ENCODE assay signal across 2 cellular contexts in the genomic region with DNA sequence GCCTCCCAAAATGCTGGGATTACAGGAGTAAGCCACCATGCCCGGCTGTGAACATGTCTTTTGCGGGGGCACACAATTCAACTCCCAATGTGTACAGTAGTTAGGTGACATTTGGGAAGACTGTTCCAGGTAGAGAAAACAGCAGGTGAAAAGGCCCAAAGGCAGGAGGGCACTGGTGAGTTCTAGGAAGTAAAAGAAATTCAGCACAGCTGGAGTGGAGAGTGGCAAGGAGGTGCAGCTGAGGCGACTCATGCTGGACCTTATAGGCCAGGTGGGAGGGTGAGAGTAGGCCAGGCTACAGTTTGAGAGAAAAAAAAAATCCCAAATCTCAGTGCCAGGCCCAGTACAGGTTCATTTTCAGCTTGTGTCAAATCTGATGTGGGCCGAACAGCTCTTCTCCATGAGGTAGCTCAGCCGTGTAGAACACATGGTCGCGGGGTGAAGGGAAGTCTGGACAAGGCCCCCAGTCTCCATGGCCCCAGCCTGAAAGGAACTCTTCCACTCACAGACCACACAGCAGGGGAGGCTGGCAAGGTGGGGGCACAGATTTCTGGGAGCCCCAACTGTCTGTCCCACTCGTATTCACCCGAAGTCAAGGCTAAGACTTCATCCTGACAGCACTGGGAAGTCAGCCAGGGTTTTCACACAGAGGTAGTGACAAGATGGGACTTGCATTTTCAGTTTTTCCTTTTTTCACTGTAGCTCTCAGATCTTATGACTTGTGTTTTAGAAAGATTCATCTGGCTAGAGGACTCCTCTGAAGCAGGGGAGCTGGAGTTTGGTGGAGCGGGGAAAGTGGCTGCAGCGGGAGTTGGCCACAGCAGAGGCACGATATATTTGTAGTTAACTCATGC.
A peak's percentile ranks its signal among the peaks of the same experiment; 100 is the strongest.
TF ChIP-seq lines count a peak whose summit lies in the region.

No MANE protein-coding gene starts in this region.

TF ChIP-seq in HEK293, 187 proteins besides CTCF, POLR2A, EP300 and RAD21:
- TF ChIP-seq, protein P1, sequence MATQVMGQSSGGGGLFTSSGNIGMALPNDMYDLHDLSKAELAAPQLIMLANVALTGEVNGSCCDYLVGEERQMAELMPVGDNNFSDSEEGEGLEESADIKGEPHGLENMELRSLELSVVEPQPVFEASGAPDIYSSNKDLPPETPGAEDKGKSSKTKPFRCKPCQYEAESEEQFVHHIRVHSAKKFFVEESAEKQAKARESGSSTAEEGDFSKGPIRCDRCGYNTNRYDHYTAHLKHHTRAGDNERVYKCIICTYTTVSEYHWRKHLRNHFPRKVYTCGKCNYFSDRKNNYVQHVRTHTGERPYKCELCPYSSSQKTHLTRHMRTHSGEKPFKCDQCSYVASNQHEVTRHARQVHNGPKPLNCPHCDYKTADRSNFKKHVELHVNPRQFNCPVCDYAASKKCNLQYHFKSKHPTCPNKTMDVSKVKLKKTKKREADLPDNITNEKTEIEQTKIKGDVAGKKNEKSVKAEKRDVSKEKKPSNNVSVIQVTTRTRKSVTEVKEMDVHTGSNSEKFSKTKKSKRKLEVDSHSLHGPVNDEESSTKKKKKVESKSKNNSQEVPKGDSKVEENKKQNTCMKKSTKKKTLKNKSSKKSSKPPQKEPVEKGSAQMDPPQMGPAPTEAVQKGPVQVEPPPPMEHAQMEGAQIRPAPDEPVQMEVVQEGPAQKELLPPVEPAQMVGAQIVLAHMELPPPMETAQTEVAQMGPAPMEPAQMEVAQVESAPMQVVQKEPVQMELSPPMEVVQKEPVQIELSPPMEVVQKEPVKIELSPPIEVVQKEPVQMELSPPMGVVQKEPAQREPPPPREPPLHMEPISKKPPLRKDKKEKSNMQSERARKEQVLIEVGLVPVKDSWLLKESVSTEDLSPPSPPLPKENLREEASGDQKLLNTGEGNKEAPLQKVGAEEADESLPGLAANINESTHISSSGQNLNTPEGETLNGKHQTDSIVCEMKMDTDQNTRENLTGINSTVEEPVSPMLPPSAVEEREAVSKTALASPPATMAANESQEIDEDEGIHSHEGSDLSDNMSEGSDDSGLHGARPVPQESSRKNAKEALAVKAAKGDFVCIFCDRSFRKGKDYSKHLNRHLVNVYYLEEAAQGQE (tag by site-specific recombination; IDR thresholded peaks at IDR 0.05), result peak; percentile 68
- no peak for TF ChIP-seq ZNF792 (tag by site-specific recombination; IDR thresholded peaks at IDR 0.05)
- TF ChIP-seq PRDM1 (tag by site-specific recombination; IDR thresholded peaks at IDR 0.05), result peak; percentile 73
- TF ChIP-seq ZSCAN30 (tag by site-specific recombination; IDR thresholded peaks at IDR 0.05), result no peak
- peak; percentile 50 for TF ChIP-seq ZIC2 (tag by site-specific recombination; IDR thresholded peaks at IDR 0.05)

TF ChIP-seq in H1, 55 proteins besides CTCF, POLR2A, EP300 and RAD21:
- TF ChIP-seq JUND (IDR thresholded peaks at IDR 0.05; ENCODE audit: low read length), result no peak
- no peak for TF ChIP-seq MAFK (IDR thresholded peaks at IDR 0.05; ENCODE audit: low read depth, low read length)
- no peak for TF ChIP-seq CHD1 (IDR thresholded peaks at IDR 0.05; ENCODE audit: low read depth, low read length)
- TF ChIP-seq, protein P2, sequence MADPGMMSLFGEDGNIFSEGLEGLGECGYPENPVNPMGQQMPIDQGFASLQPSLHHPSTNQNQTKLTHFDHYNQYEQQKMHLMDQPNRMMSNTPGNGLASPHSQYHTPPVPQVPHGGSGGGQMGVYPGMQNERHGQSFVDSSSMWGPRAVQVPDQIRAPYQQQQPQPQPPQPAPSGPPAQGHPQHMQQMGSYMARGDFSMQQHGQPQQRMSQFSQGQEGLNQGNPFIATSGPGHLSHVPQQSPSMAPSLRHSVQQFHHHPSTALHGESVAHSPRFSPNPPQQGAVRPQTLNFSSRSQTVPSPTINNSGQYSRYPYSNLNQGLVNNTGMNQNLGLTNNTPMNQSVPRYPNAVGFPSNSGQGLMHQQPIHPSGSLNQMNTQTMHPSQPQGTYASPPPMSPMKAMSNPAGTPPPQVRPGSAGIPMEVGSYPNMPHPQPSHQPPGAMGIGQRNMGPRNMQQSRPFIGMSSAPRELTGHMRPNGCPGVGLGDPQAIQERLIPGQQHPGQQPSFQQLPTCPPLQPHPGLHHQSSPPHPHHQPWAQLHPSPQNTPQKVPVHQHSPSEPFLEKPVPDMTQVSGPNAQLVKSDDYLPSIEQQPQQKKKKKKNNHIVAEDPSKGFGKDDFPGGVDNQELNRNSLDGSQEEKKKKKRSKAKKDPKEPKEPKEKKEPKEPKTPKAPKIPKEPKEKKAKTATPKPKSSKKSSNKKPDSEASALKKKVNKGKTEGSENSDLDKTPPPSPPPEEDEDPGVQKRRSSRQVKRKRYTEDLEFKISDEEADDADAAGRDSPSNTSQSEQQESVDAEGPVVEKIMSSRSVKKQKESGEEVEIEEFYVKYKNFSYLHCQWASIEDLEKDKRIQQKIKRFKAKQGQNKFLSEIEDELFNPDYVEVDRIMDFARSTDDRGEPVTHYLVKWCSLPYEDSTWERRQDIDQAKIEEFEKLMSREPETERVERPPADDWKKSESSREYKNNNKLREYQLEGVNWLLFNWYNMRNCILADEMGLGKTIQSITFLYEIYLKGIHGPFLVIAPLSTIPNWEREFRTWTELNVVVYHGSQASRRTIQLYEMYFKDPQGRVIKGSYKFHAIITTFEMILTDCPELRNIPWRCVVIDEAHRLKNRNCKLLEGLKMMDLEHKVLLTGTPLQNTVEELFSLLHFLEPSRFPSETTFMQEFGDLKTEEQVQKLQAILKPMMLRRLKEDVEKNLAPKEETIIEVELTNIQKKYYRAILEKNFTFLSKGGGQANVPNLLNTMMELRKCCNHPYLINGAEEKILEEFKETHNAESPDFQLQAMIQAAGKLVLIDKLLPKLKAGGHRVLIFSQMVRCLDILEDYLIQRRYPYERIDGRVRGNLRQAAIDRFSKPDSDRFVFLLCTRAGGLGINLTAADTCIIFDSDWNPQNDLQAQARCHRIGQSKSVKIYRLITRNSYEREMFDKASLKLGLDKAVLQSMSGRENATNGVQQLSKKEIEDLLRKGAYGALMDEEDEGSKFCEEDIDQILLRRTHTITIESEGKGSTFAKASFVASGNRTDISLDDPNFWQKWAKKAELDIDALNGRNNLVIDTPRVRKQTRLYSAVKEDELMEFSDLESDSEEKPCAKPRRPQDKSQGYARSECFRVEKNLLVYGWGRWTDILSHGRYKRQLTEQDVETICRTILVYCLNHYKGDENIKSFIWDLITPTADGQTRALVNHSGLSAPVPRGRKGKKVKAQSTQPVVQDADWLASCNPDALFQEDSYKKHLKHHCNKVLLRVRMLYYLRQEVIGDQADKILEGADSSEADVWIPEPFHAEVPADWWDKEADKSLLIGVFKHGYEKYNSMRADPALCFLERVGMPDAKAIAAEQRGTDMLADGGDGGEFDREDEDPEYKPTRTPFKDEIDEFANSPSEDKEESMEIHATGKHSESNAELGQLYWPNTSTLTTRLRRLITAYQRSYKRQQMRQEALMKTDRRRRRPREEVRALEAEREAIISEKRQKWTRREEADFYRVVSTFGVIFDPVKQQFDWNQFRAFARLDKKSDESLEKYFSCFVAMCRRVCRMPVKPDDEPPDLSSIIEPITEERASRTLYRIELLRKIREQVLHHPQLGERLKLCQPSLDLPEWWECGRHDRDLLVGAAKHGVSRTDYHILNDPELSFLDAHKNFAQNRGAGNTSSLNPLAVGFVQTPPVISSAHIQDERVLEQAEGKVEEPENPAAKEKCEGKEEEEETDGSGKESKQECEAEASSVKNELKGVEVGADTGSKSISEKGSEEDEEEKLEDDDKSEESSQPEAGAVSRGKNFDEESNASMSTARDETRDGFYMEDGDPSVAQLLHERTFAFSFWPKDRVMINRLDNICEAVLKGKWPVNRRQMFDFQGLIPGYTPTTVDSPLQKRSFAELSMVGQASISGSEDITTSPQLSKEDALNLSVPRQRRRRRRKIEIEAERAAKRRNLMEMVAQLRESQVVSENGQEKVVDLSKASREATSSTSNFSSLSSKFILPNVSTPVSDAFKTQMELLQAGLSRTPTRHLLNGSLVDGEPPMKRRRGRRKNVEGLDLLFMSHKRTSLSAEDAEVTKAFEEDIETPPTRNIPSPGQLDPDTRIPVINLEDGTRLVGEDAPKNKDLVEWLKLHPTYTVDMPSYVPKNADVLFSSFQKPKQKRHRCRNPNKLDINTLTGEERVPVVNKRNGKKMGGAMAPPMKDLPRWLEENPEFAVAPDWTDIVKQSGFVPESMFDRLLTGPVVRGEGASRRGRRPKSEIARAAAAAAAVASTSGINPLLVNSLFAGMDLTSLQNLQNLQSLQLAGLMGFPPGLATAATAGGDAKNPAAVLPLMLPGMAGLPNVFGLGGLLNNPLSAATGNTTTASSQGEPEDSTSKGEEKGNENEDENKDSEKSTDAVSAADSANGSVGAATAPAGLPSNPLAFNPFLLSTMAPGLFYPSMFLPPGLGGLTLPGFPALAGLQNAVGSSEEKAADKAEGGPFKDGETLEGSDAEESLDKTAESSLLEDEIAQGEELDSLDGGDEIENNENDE (IDR thresholded peaks at IDR 0.05; ENCODE audit: insufficient replicate concordance, low read length), result no peak
- TF ChIP-seq TAF7 (optimal IDR thresholded peaks at IDR 0.05; ENCODE audit: borderline replicate concordance, low read depth, low read length), result no peak
- TF ChIP-seq, protein P3, sequence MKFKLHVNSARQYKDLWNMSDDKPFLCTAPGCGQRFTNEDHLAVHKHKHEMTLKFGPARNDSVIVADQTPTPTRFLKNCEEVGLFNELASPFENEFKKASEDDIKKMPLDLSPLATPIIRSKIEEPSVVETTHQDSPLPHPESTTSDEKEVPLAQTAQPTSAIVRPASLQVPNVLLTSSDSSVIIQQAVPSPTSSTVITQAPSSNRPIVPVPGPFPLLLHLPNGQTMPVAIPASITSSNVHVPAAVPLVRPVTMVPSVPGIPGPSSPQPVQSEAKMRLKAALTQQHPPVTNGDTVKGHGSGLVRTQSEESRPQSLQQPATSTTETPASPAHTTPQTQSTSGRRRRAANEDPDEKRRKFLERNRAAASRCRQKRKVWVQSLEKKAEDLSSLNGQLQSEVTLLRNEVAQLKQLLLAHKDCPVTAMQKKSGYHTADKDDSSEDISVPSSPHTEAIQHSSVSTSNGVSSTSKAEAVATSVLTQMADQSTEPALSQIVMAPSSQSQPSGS (IDR thresholded peaks at IDR 0.05; ENCODE audit: low read length), result no peak
- no peak for TF ChIP-seq TEAD4 (IDR thresholded peaks at IDR 0.05; ENCODE audit: low read depth, low read length)
- TF ChIP-seq SIX5 (IDR thresholded peaks at IDR 0.05; ENCODE audit: low read depth, low read length), result no peak
- TF ChIP-seq YY1 (IDR thresholded peaks at IDR 0.05; ENCODE audit: low read depth, low read length), result no peak
- TF ChIP-seq JUN (IDR thresholded peaks at IDR 0.05; ENCODE audit: low read depth, low read length), result no peak
- no peak for TF ChIP-seq KDM5A (IDR thresholded peaks at IDR 0.05; ENCODE audit: low read length)
- TF ChIP-seq SP4 (IDR thresholded peaks at IDR 0.05; ENCODE audit: low read length), result no peak
- no peak for TF ChIP-seq SIN3A (conservative IDR thresholded peaks at IDR 0.05 in 1 of 2, IDR thresholded peaks at IDR 0.05 in 1 of 2; ENCODE audit: low read depth in 1 of 2, low read length in 2 of 2)
- no peak for TF ChIP-seq BACH1 (IDR thresholded peaks at IDR 0.05; ENCODE audit: low read length)
- TF ChIP-seq CREB1 (IDR thresholded peaks at IDR 0.05), result no peak
- no peak for TF ChIP-seq SRF (IDR thresholded peaks at IDR 0.05; ENCODE audit: low read depth, low read length)
- TF ChIP-seq EZH2 (IDR thresholded peaks at IDR 0.05; ENCODE audit: low read depth, low read length, severe bottlenecking), result no peak
- TF ChIP-seq, protein P4, sequence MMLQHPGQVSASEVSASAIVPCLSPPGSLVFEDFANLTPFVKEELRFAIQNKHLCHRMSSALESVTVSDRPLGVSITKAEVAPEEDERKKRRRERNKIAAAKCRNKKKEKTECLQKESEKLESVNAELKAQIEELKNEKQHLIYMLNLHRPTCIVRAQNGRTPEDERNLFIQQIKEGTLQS (IDR thresholded peaks at IDR 0.05; ENCODE audit: insufficient read depth, low read depth, low read length), result no peak
- TF ChIP-seq PHF8 (conservative IDR thresholded peaks at IDR 0.05; ENCODE audit: low read depth, low read length), result no peak
- TF ChIP-seq RXRA (IDR thresholded peaks at IDR 0.05; ENCODE audit: insufficient read depth, low read depth, low read length), result no peak
